Comparison of ENCODE assay signal across 24 cellular contexts in genomic region chr2:239730897-239731296, GRCh38.
DNase-seq lines count a peak whose midpoint lies in the region; ATAC-seq, FAIRE-seq and TF ChIP-seq lines count a peak whose summit lies in the region.
"Had no signal": no experiment of that assay in that cellular context is flagged by ENCODE, and none has a peak within 500 bp of the region (broad histone marks: within the 10 kb centered on the region; RNA-seq: fewer than 3 reads in every experiment).

No MANE protein-coding gene starts in this region.

- no peak overlapping the region for H3K27ac Mint-ChIP-seq in GM23338
- H3K27ac Mint-ChIP-seq: CD8-positive, alpha-beta T cell had no signal

- ATAC-seq in Right ventricle myocardium inferior (no peak), GM23338 (no peak), GM19351 (IDR thresholded peaks at IDR 0.05; ENCODE audit: unreplicated experiment) (no peak)
- ATAC-seq: CD8-positive, alpha-beta T cell; GM12878 had no signal

- no peaks in the 10 kb centered on the region; the same call in 2 of the 3 replicates for H3K9me3 Mint-ChIP-seq in GM23338
- H3K9me3 Mint-ChIP-seq: CD8-positive, alpha-beta T cell had no signal

- H3K27me3 Mint-ChIP-seq in GM23338 (ENCODE audit: insufficient read depth, low read depth, poor library complexity), result peaks cover 4% of the 10 kb centered on the region

- no peak for TF ChIP-seq POLR2A in sigmoid colon (IDR thresholded peaks at IDR 0.05)

- no peaks in the 10 kb centered on the region for H3K36me3 Mint-ChIP-seq in GM23338 (ENCODE audit: low read depth)
- H3K36me3 Mint-ChIP-seq: CD8-positive, alpha-beta T cell had no signal

- FAIRE-seq in kidney (lab: Jason Lieb, UNC), result no peak
- FAIRE-seq: GM12878 had no signal

- H3K9ac ChIP-seq in kidney (ENCODE audit: low read length in 2 of 2), result no peak overlapping the region
- H3K9ac ChIP-seq: GM23248 had no signal

- H3K4me1 Mint-ChIP-seq in GM23338, result peaks cover 4% of the 10 kb centered on the region; the same call in 2 of the 3 replicates

- no peak for TF ChIP-seq EP300 in sigmoid colon (IDR thresholded peaks at IDR 0.05)

- no peaks in the 10 kb centered on the region for H3K36me3 ChIP-seq in right atrium auricular region
- no peaks in the 10 kb centered on the region for H3K36me3 ChIP-seq in kidney (ENCODE audit: control insufficient read depth in 1 of 2, insufficient read depth in 2 of 2, low read length in 2 of 2)
- no peaks in the 10 kb centered on the region for H3K36me3 ChIP-seq in sigmoid colon
- no peaks in the 10 kb centered on the region for H3K36me3 ChIP-seq in GM23338 (ENCODE audit: insufficient read depth)
- H3K36me3 ChIP-seq: SJCRH30 had no signal

- H3K9me3 ChIP-seq in right atrium auricular region (no peaks in the 10 kb centered on the region), kidney (ENCODE audit: control insufficient read depth in 1 of 2, low read length in 2 of 2) (no peaks in the 10 kb centered on the region), sigmoid colon (no peaks in the 10 kb centered on the region)
- H3K9me3 ChIP-seq: SJCRH30 had no signal

- TF ChIP-seq CTCF in right atrium auricular region (IDR thresholded peaks at IDR 0.05) (no peak), kidney (IDR thresholded peaks at IDR 0.05; ENCODE audit: borderline replicate concordance, extremely low read depth, insufficient read depth) (no peak), sigmoid colon (IDR thresholded peaks at IDR 0.05) (no peak), GM23338 (conservative IDR thresholded peaks at IDR 0.05; ENCODE audit: low read depth in 2 of 2) (no peak)

- no peak overlapping the region for H3K4me3 Mint-ChIP-seq in GM23338
- H3K4me3 Mint-ChIP-seq: CD8-positive, alpha-beta T cell had no signal

- H3K4me1 ChIP-seq in right atrium auricular region (no peaks in the 10 kb centered on the region), kidney (ENCODE audit: control insufficient read depth in 1 of 2, insufficient read depth in 1 of 2, low read depth in 1 of 2, low read length in 2 of 2) (no peaks in the 10 kb centered on the region), sigmoid colon (peaks cover 0 to 6% (median 2%) of the 10 kb centered on the region in 4 donors), GM23338 (ENCODE audit: insufficient read depth) (no peaks in the 10 kb centered on the region; the same call in 1 of the 2 replicates)
- H3K4me1 ChIP-seq: SJCRH30 had no signal

- H3K4me3 ChIP-seq in right atrium auricular region, result no peak overlapping the region
- no peak overlapping the region for H3K4me3 ChIP-seq in kidney (ENCODE audit: low read length in 2 of 2)
- H3K4me3 ChIP-seq in sigmoid colon, result no peak overlapping the region
- no peak overlapping the region for H3K4me3 ChIP-seq in GM23338
- H3K4me3 ChIP-seq: GM12878, GM23248, SJCRH30 had no signal

- no peaks in the 10 kb centered on the region for H4K20me1 ChIP-seq in GM23338 (replicated peaks; ENCODE audit: insufficient read depth)

- no peak overlapping the region for H2AFZ ChIP-seq in GM23338
- H2AFZ ChIP-seq: GM23248 had no signal

- H3K4me2 ChIP-seq in GM23338, result no peak overlapping the region

- 74 to 88% methylated on average over 8 of the region's 8 CpGs for WGBS in sigmoid colon, 2 donors

- H3K27ac ChIP-seq in right atrium auricular region, result no peak overlapping the region
- H3K27ac ChIP-seq in kidney (ENCODE audit: low read depth in 2 of 2, low read length in 2 of 2), result no peak overlapping the region
- no peak overlapping the region for H3K27ac ChIP-seq in sigmoid colon
- no peak overlapping the region for H3K27ac ChIP-seq in GM23338 (ENCODE audit: low read depth)
- H3K27ac ChIP-seq: GM23248, SJCRH30 had no signal

- peak; percentile 58 for DNase-seq in Right ventricle myocardium inferior (ENCODE audit: missing footprints)
- DNase-seq in right atrium auricular region (ENCODE audit: low spot score), result no peak
- peak; percentile 26 for DNase-seq in kidney
- peak; percentile 4 for DNase-seq in sigmoid colon
- DNase-seq in GM23338 (ENCODE audit: low spot score), result no peak
- DNase-seq in NCI-H1694 (lab: John Stamatoyannopoulos, UW), result no peak
- DNase-seq: AML-193; C1 segment of cervical spinal cord; CD8-positive, alpha-beta T cell; DND-41; GM23248; HCEC 1CT; KBM-7; MM.1S; NCI-H1092 treated with DMSO at 0.1 percent for 48 hours; NCI-H1436 treated with DMSO at 0.1 percent for 48 hours; NCI-H2029; NCI-H226; NCI-H510A treated with DMSO at 0.1 percent for 48 hours; NCI-H774; NK-92 treated with Interleukin-12 subunit alpha and Interleukin-12 subunit beta, amount 100 ng/mL, for 24 hours; SJCRH30 had no signal

- no peaks in the 10 kb centered on the region for H3K9me2 ChIP-seq in GM23338 (ENCODE audit: insufficient read depth)

- H3K27me3 ChIP-seq in right atrium auricular region, result no peaks in the 10 kb centered on the region
- no peaks in the 10 kb centered on the region for H3K27me3 ChIP-seq in sigmoid colon
- no peaks in the 10 kb centered on the region for H3K27me3 ChIP-seq in GM23338 (ENCODE audit: insufficient read depth)

- intact Hi-C loops in Right ventricle myocardium inferior (cut with DNase I) (no loop called here), kidney (cut with DNase I) (no loop called here), sigmoid colon (cut with DNase I) (no loop called here)

- H3F3A ChIP-seq in GM23338 (replicated peaks; ENCODE audit: low read depth), result no peaks in the 10 kb centered on the region

- H3K79me2 ChIP-seq in GM23338 (replicated peaks; ENCODE audit: insufficient read depth), result no peaks in the 10 kb centered on the region

TF ChIP-seq in GM23338, 12 proteins besides CTCF, POLR2A, EP300 and RAD21:
- TF ChIP-seq EZH2 (IDR thresholded peaks at IDR 0.05; ENCODE audit: low read depth, unreplicated experiment) (no peak), ZNF331 (CRISPR knock-in tag; IDR thresholded peaks at IDR 0.05; ENCODE audit: low read depth) (no peak), ZNF462 (CRISPR knock-in tag; IDR thresholded peaks at IDR 0.05) (no peak)

Comparison
In these comparisons a context has a peak if more than half of its experiments do, and no peak if none do; other contexts are left out.
1. DNase-seq: peak in Right ventricle myocardium inferior (single experiment), kidney (single experiment) and sigmoid colon (single experiment); none in right atrium auricular region (single experiment), GM23338 (single experiment) and NCI-H1694 (single experiment).